Comparison of ENCODE assay signal across 11 cellular contexts in genomic region chr2:174588463-174588862, GRCh38. TPM values are rescaled to one million over a fixed set of nuclear protein-coding genes. Genes with fewer than 3 reads are reported as not detected.
DNase-seq lines count a peak whose midpoint lies in the region; ATAC-seq and TF ChIP-seq lines count a peak whose summit lies in the region.
"Had no signal": no experiment of that assay in that cellular context is flagged by ENCODE, and none has a peak within 500 bp of the region (broad histone marks: within the 10 kb centered on the region; RNA-seq: fewer than 3 reads in every experiment).

No MANE protein-coding gene starts in this region.

- H3K9ac ChIP-seq in BLaER1, result no peak overlapping the region

- ATAC-seq in central memory CD8-positive, alpha-beta T cell (replicated peaks; ENCODE audit: extremely low read depth, poor library complexity, severe bottlenecking), result no peak
- ATAC-seq in natural killer cell treated with Interleukin-12 subunit alpha and Interleukin-12 subunit beta and Interleukin-15 and Interleukin-18, amount 100 ng/mL, for 72 hours, result no peak
- ATAC-seq in GM18498 (IDR thresholded peaks at IDR 0.05; ENCODE audit: unreplicated experiment) (no peak), HG03045 (IDR thresholded peaks at IDR 0.05; ENCODE audit: unreplicated experiment) (no peak)
- ATAC-seq: pancreas had no signal

- H3K27me3 Mint-ChIP-seq in HFFc6 (ENCODE audit: insufficient read depth), result no peaks in the 10 kb centered on the region; the same call in 1 of the 2 replicates
- H3K27me3 Mint-ChIP-seq in central memory CD8-positive, alpha-beta T cell, result no peaks in the 10 kb centered on the region
- no peaks in the 10 kb centered on the region for H3K27me3 Mint-ChIP-seq in natural killer cell treated with Interleukin-12 subunit alpha and Interleukin-12 subunit beta and Interleukin-15 and Interleukin-18, amount 100 ng/mL, for 72 hours

- peaks cover 71% of the 10 kb centered on the region for H3K4me1 ChIP-seq in BLaER1

- peak overlapping the region; percentile 81 for H3K4me2 ChIP-seq in BLaER1

- H3K27ac ChIP-seq in BLaER1, result peak overlapping the region; percentile 57
- H3K27ac ChIP-seq: pancreas had no signal

- H3K4me1 Mint-ChIP-seq in HFFc6 (ENCODE audit: low read depth), result peaks cover 54% of the 10 kb centered on the region
- H3K4me1 Mint-ChIP-seq in central memory CD8-positive, alpha-beta T cell, result peaks cover 84% of the 10 kb centered on the region
- peaks cover 70 to 80% of the 10 kb centered on the region in 2 donors for H3K4me1 Mint-ChIP-seq in natural killer cell treated with Interleukin-12 subunit alpha and Interleukin-12 subunit beta and Interleukin-15 and Interleukin-18, amount 100 ng/mL, for 72 hours (ENCODE audit: low read depth in 2 of 2)

- peaks cover 56% of the 10 kb centered on the region for H4K20me1 ChIP-seq in BLaER1

- 0 out of 2 replicates have a peak, but pooled peaks cover 9% of the 10 kb centered on the region for H3K36me3 Mint-ChIP-seq in HFFc6 (ENCODE audit: low read depth)
- peaks cover 58% of the 10 kb centered on the region for H3K36me3 Mint-ChIP-seq in central memory CD8-positive, alpha-beta T cell (ENCODE audit: insufficient read depth)
- H3K36me3 Mint-ChIP-seq in natural killer cell treated with Interleukin-12 subunit alpha and Interleukin-12 subunit beta and Interleukin-15 and Interleukin-18, amount 100 ng/mL, for 72 hours, result peaks cover 17% of the 10 kb centered on the region

- DNase-seq in HFFc6, result no peak
- DNase-seq in central memory CD8-positive, alpha-beta T cell (ENCODE audit: low spot score in 2 of 2), result no peak
- DNase-seq in natural killer cell treated with Interleukin-12 subunit alpha and Interleukin-12 subunit beta and Interleukin-15 and Interleukin-18, amount 100 ng/mL, for 72 hours (ENCODE audit: low spot score), result no peak
- DNase-seq in DMS114 treated with DMSO at 0.1 percent for 48 hours (lab: John Stamatoyannopoulos, UW; ENCODE audit: unreplicated experiment), result no peak
- no peak for DNase-seq in NCI-H1092 (lab: John Stamatoyannopoulos, UW)
- DNase-seq: activated CD8-positive, alpha-beta memory T cell treated with anti-CD3 and anti-CD28 coated beads, Interleukin-2, amount 50 U/mL, for 48 hours; NCI-H1694; pancreas had no signal

- H3K36me3 ChIP-seq in BLaER1, result peaks cover 80% of the 10 kb centered on the region
- H3K36me3 ChIP-seq: pancreas had no signal

- H3K27me3 ChIP-seq in BLaER1, result no peaks in the 10 kb centered on the region
- H3K27me3 ChIP-seq: pancreas had no signal

- no peak overlapping the region for H3K4me3 Mint-ChIP-seq in HFFc6
- peak overlapping the region; percentile 78 for H3K4me3 Mint-ChIP-seq in central memory CD8-positive, alpha-beta T cell
- peak overlapping the region; percentile 76 for H3K4me3 Mint-ChIP-seq in natural killer cell treated with Interleukin-12 subunit alpha and Interleukin-12 subunit beta and Interleukin-15 and Interleukin-18, amount 100 ng/mL, for 72 hours

- H3K4me3 ChIP-seq in BLaER1, result no peak overlapping the region
- H3K4me3 ChIP-seq: pancreas had no signal

- peak overlapping the region; percentile 20; the same call in 1 of the 2 replicates for H3K27ac Mint-ChIP-seq in HFFc6
- peak overlapping the region; percentile 94 for H3K27ac Mint-ChIP-seq in central memory CD8-positive, alpha-beta T cell (ENCODE audit: low read depth)
- H3K27ac Mint-ChIP-seq in natural killer cell treated with Interleukin-12 subunit alpha and Interleukin-12 subunit beta and Interleukin-15 and Interleukin-18, amount 100 ng/mL, for 72 hours, result peak overlapping the region; percentile 95 to 98

- H3K9me3 ChIP-seq in BLaER1, result no peaks in the 10 kb centered on the region
- H3K9me3 ChIP-seq: pancreas had no signal

- no peaks in the 10 kb centered on the region for H3K9me3 Mint-ChIP-seq in HFFc6
- H3K9me3 Mint-ChIP-seq in central memory CD8-positive, alpha-beta T cell, result no peaks in the 10 kb centered on the region
- peaks cover 2% of the 10 kb centered on the region for H3K9me3 Mint-ChIP-seq in natural killer cell treated with Interleukin-12 subunit alpha and Interleukin-12 subunit beta and Interleukin-15 and Interleukin-18, amount 100 ng/mL, for 72 hours

- TF ChIP-seq CTCF in HFFc6 (IDR thresholded peaks at IDR 0.05), result no peak

RNA-seq across cellular contexts. Expression of gene WIPF1, which starts 9.1 kb away (rescaled TPM):
- total RNA-seq in HFFc6 (2021; fragmentation: NEBNext Ultra II Directional; extraction: Animal tissue kit (Norgen Biotek cat#: 25700)), result 10 to 100 TPM; 33.0 to 41.7 (median 38.5) TPM
- total RNA-seq in natural killer cell treated with Interleukin-12 subunit alpha and Interleukin-12 subunit beta and Interleukin-15 and Interleukin-18, amount 100 ng/mL, for 72 hours, result 100 to 1,000 TPM; 284 to 319 TPM

Comparison
In these comparisons a context has a peak if more than half of its experiments do, and no peak if none do; other contexts are left out.
1. H3K27ac Mint-ChIP-seq: peak in every context shown above with its lines; median percentile 96 in natural killer cell treated with Interleukin-12 subunit alpha and Interleukin-12 subunit beta and Interleukin-15 and Interleukin-18, amount 100 ng/mL, for 72 hours; 94 in central memory CD8-positive, alpha-beta T cell; 20 in HFFc6.
2. RNA of gene WIPF1, which starts 9.1 kb away (total RNA-seq): 284 to 319 TPM in natural killer cell treated with Interleukin-12 subunit alpha and Interleukin-12 subunit beta and Interleukin-15 and Interleukin-18, amount 100 ng/mL, for 72 hours; 33.0 to 41.7 TPM in HFFc6; every median in the first group is over 4 times any median in the second.